In the genomic region with DNA sequence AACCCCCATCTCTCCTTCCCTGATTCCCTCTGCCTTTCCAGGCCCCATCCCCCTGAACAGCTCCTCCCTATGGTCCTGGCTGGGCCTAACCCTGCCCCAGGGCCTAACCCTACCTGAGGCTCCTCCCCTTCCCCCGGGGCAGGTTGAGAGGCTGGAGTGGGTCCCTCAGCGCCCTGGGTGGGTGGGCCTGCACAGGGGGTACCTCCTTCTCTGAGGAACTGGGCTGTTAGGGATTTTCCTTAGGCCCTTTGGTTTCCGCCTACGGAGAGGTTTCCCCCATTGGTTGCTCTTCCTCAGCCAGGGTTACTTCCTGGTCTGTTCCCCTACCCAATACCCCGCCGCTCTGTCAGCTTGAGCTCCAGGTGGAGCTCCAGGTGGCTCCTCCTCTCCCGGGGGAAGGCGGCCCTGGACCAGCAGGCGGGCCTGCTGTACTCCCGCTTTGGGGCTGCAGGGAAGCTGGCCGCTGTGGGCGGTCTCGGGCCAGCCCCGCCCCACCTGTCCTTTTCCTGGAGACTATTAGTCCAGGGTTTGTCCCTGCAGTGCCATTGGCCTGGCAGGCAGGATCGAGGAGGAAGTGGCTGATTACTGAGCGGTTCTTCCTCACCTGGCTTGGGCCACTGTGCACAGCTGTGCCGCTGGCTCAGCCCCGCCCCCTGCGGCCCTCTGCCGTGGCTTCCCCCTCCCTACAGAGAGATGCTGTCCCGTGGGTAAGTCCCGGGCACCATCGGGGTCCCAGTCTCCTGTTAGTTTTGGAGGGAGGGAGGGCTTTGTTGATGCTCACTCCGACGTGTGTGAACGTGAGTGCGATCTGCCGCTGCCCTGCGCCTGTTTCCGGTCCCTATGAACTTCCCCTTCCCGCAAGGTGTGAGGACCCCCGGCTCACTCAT, we compare ENCODE assay signal across 8 cellular contexts. TPM values are rescaled to one million over a fixed set of nuclear protein-coding genes. Genes with fewer than 3 reads are reported as not detected.
A peak's percentile ranks its signal among the peaks of the same experiment; 100 is the strongest.
DNase-seq lines count a peak whose midpoint lies in the region; FAIRE-seq and TF ChIP-seq lines count a peak whose summit lies in the region.

No MANE protein-coding gene starts in this region.

- peak overlapping the region; percentile 91 for H3K27ac ChIP-seq in OCI-LY1 (ENCODE audit: low read depth, low read length, poor library complexity, severe bottlenecking)
- peak overlapping the region; percentile 86 to 96 for H3K27ac ChIP-seq in liver (ENCODE audit: low read depth in 1 of 2, low read length in 2 of 2)
- H3K27ac ChIP-seq in testis, result peak overlapping the region; percentile 13 to 40

- DNase-seq in GM12891 (ENCODE audit: insufficient read length, low spot score) (no peak), HK-2 (ENCODE audit: unreplicated experiment) (peak; percentile 97), testis (peak; percentile 70), HTR-8/SVneo (ENCODE audit: insufficient read length, low spot score) (no peak), superior temporal gyrus (ENCODE audit: extremely low spot score) (no peak)

- intact Hi-C loops in testis (cut with DNase I; ENCODE audit: low total_unique reads), result loop anchor here (10.0 kb wide), 1 partner anchor 149 kb away; the partner anchor contains the start of gene C1R

- FAIRE-seq in GM12891 (lab: Jason Lieb, UNC) (peak; percentile 94), HTR-8/SVneo (lab: Jason Lieb, UNC) (no peak)

- peak overlapping the region; percentile 71 for H3K4me3 ChIP-seq in OCI-LY1 (ENCODE audit: low read depth, low read length, poor library complexity, severe bottlenecking)
- peak overlapping the region; percentile 56 to 69 (median 67) for H3K4me3 ChIP-seq in liver (ENCODE audit: low read depth in 1 of 3, low read length in 3 of 3)
- H3K4me3 ChIP-seq in testis, result peak overlapping the region in 1 of 2 donors; percentile 32

- no peaks in the 10 kb centered on the region for H3K79me2 ChIP-seq in OCI-LY1 (ENCODE audit: insufficient read depth, low read length)

- TF ChIP-seq CTCF in OCI-LY1 (IDR thresholded peaks at IDR 0.05; ENCODE audit: low read length) (no peak), brain (conservative IDR thresholded peaks at IDR 0.05) (no peak), liver (IDR thresholded peaks at IDR 0.05; ENCODE audit: low read depth, low read length, missing input control) (no peak), testis (IDR thresholded peaks at IDR 0.05) (no peak)

- H3K27ac Mint-ChIP-seq in brain, result peak overlapping the region; percentile 49 to 69 (median 53)

- no peak overlapping the region for H2AFZ ChIP-seq in OCI-LY1 (ENCODE audit: low read length)

- H3K4me2 ChIP-seq in OCI-LY1 (ENCODE audit: low read length), result peak overlapping the region; percentile 91

- peak overlapping the region; percentile 45 for H3K9ac ChIP-seq in OCI-LY1 (ENCODE audit: low read length)
- H3K9ac ChIP-seq in liver (ENCODE audit: low read depth in 1 of 2, low read length in 2 of 2), result peak overlapping the region; percentile 35 to 52

- peak overlapping the region; percentile 76 to 99 (median 97) for H3K4me3 Mint-ChIP-seq in brain

- no peaks in the 10 kb centered on the region for H3K9me3 ChIP-seq in OCI-LY1 (ENCODE audit: low read length)
- H3K9me3 ChIP-seq in liver (ENCODE audit: control insufficient read depth in 4 of 4, low read length in 3 of 4), result no peaks in the 10 kb centered on the region
- no peaks in the 10 kb centered on the region for H3K9me3 ChIP-seq in testis

- 10% methylated on average over 32 of the region's 32 CpGs for WGBS in liver
- 22 to 29% methylated on average over 12 to 32 of the region's 32 CpGs for WGBS in testis, 2 donors

- TF ChIP-seq POLR2A in GM12891 (IDR thresholded peaks at IDR 0.05; ENCODE audit: low read depth, low read length) (peak; percentile 40; the same call in 1 of the 2 replicates), testis (IDR thresholded peaks at IDR 0.05) (no peak)

- H3K9me2 ChIP-seq in OCI-LY1 (ENCODE audit: low read depth, low read length), result no peaks in the 10 kb centered on the region

- H3K9me3 Mint-ChIP-seq in brain, result no peaks in the 10 kb centered on the region

- no peaks in the 10 kb centered on the region for H4K20me1 ChIP-seq in OCI-LY1 (ENCODE audit: insufficient read depth, low read length)

- H3K36me3 Mint-ChIP-seq in brain, result peaks cover 7% of the 10 kb centered on the region

- peaks cover 5% of the 10 kb centered on the region for H3K27me3 Mint-ChIP-seq in brain

- peaks cover 47% of the 10 kb centered on the region for H3K4me1 ChIP-seq in OCI-LY1 (ENCODE audit: insufficient read depth, low read length, severe bottlenecking)
- peaks cover 10 to 43% (median 30%) of the 10 kb centered on the region in 4 donors for H3K4me1 ChIP-seq in liver (ENCODE audit: control insufficient read depth in 4 of 4, insufficient read depth in 4 of 4, low read length in 3 of 4)
- H3K4me1 ChIP-seq in testis, result peaks cover 28% of the 10 kb centered on the region

- peak; percentile 64 to 68 for TF ChIP-seq RAD21 in liver (IDR thresholded peaks at IDR 0.05)

- H3F3A ChIP-seq in OCI-LY1 (ENCODE audit: insufficient read depth, low read length), result no peaks in the 10 kb centered on the region

- peaks cover 51% of the 10 kb centered on the region for H3K4me1 Mint-ChIP-seq in brain

- no peaks in the 10 kb centered on the region for H3K36me3 ChIP-seq in OCI-LY1 (ENCODE audit: insufficient read depth, low read length)
- no peaks in the 10 kb centered on the region for H3K36me3 ChIP-seq in liver (ENCODE audit: control insufficient read depth in 4 of 4, insufficient read depth in 3 of 4, low read depth in 1 of 4, low read length in 3 of 4)
- H3K36me3 ChIP-seq in testis (ENCODE audit: low read depth, missing control alignments), result no peaks in the 10 kb centered on the region

- H3K27me3 ChIP-seq in OCI-LY1 (ENCODE audit: insufficient read depth, low read length), result no peaks in the 10 kb centered on the region
- H3K27me3 ChIP-seq in liver (ENCODE audit: control insufficient read depth in 4 of 4, insufficient read depth in 4 of 4, low read length in 3 of 4), result no peaks in the 10 kb centered on the region
- H3K27me3 ChIP-seq in testis, result no peaks in the 10 kb centered on the region

TF ChIP-seq in GM12891, 5 proteins besides CTCF, POLR2A, EP300 and RAD21:
- TF ChIP-seq POLR2AphosphoS5 (IDR thresholded peaks at IDR 0.05; ENCODE audit: low read depth, low read length) (peak; percentile 59), SPI1 (IDR thresholded peaks at IDR 0.05; ENCODE audit: low read depth, low read length) (peak; percentile 62), POU2F2 (IDR thresholded peaks at IDR 0.05; ENCODE audit: low read depth, low read length) (peak; percentile 78), PAX5 (IDR thresholded peaks at IDR 0.05; ENCODE audit: insufficient read depth, low read length, severe bottlenecking) (no peak), TAF1 (IDR thresholded peaks at IDR 0.05; ENCODE audit: low read depth, low read length) (no peak)

TF ChIP-seq in liver, 16 proteins besides CTCF, POLR2A, EP300 and RAD21 (continues in another document):
- peak in 1 of 2 donors; percentile 71 for TF ChIP-seq GABPA (IDR thresholded peaks at IDR 0.05 in 1 of 2, conservative IDR thresholded peaks at IDR 0.05 in 1 of 2)
- TF ChIP-seq TAF1 (conservative IDR thresholded peaks at IDR 0.05), result peak; percentile 92
- peak; percentile 59 to 78 for TF ChIP-seq RXRA (IDR thresholded peaks at IDR 0.05)
- TF ChIP-seq MAX (IDR thresholded peaks at IDR 0.05), result no peak
- peak; percentile 88 for TF ChIP-seq SP1 (IDR thresholded peaks at IDR 0.05)
- TF ChIP-seq YY1 (IDR thresholded peaks at IDR 0.05), result peak; percentile 86
- TF ChIP-seq ATF3 (IDR thresholded peaks at IDR 0.05), result no peak
- peak; percentile 40 for TF ChIP-seq FOXA2 (IDR thresholded peaks at IDR 0.05)
- TF ChIP-seq JUND (IDR thresholded peaks at IDR 0.05), result peak in 1 of 2 donors; percentile 15
- peak; percentile 63 to 81 for TF ChIP-seq EGR1 (IDR thresholded peaks at IDR 0.05; ENCODE audit: low read depth in 2 of 2)
- peak in 1 of 2 donors; percentile 65 for TF ChIP-seq HNF4A (conservative IDR thresholded peaks at IDR 0.05)
- no peak for TF ChIP-seq FOXA1 (IDR thresholded peaks at IDR 0.05)
- TF ChIP-seq HNF4G (IDR thresholded peaks at IDR 0.05), result no peak

RNA-seq across cellular contexts. Expression of gene C12orf57, which starts 2.5 kb away (rescaled TPM):
- 367 TPM for polyA plus RNA-seq in GM12891 (2012; ENCODE audit: low read depth, missing spikeins)
- 619 TPM for polyA plus RNA-seq in brain (ENCODE audit: insufficient read depth, low read depth, low replicate concordance)
- total RNA-seq in liver, result 10 to 100 TPM; 49.2 to 53.8 TPM
- polyA plus RNA-seq in liver, result 100 to 1,000 TPM in 1 of 2 donors, 10 to 100 TPM in 1; 77.7 to 193 TPM
- total RNA-seq in testis, result 100 to 1,000 TPM; 143 to 236 TPM
- polyA plus RNA-seq in testis (ENCODE audit: insufficient read depth, low read depth, low replicate concordance), result 141 TPM

RNA-seq across cellular contexts. Expression of gene RNU7-1, which starts 2.7 kb away (rescaled TPM):
- not detected for polyA plus RNA-seq in GM12891 (2012; ENCODE audit: low read depth, missing spikeins)
- polyA plus RNA-seq in brain (ENCODE audit: insufficient read depth, low read depth, low replicate concordance), result not detected
- total RNA-seq in liver, result not detected
- not detected for polyA plus RNA-seq in liver
- not detected for total RNA-seq in testis
- not detected for polyA plus RNA-seq in testis (ENCODE audit: insufficient read depth, low read depth, low replicate concordance)

RNA-seq across cellular contexts. Expression of gene PTPN6, which starts 4.9 kb away (rescaled TPM):
- 446 TPM for polyA plus RNA-seq in GM12891 (2012; ENCODE audit: low read depth, missing spikeins)
- polyA plus RNA-seq in brain (ENCODE audit: insufficient read depth, low read depth, low replicate concordance) (28.3 TPM), liver (10 to 100 TPM; 15.2 to 19.4 TPM), testis (ENCODE audit: insufficient read depth, low read depth, low replicate concordance) (19.1 TPM)
- total RNA-seq in liver (10 to 100 TPM; 19.7 to 41.0 TPM), testis (1 to 10 TPM; 3.7 to 9.1 TPM)

RNA-seq across cellular contexts. Expression of gene ATN1, which starts 18.5 kb away (rescaled TPM):
- 27.4 TPM for polyA plus RNA-seq in GM12891 (2012; ENCODE audit: low read depth, missing spikeins)
- polyA plus RNA-seq in brain (ENCODE audit: insufficient read depth, low read depth, low replicate concordance), result 221 TPM
- total RNA-seq in liver, result 10 to 100 TPM in 1 of 2 donors, 1 to 10 TPM in 1; 3.6 to 10.2 TPM
- polyA plus RNA-seq in liver, result 10 to 100 TPM in 1 of 2 donors, 1 to 10 TPM in 1; 5.6 to 12.6 TPM
- 10 to 100 TPM; 63.4 to 73.2 TPM for total RNA-seq in testis
- 40.5 TPM for polyA plus RNA-seq in testis (ENCODE audit: insufficient read depth, low read depth, low replicate concordance)

RNA-seq across cellular contexts. Expression of gene PHB2, which starts 24.2 kb away (rescaled TPM):
- polyA plus RNA-seq in GM12891 (2012; ENCODE audit: low read depth, missing spikeins), result 357 TPM
- 266 TPM for polyA plus RNA-seq in brain (ENCODE audit: insufficient read depth, low read depth, low replicate concordance)
- total RNA-seq in liver, result 10 to 100 TPM; 82.7 to 99.1 TPM
- polyA plus RNA-seq in liver, result 100 to 1,000 TPM; 107 to 133 TPM
- total RNA-seq in testis, result 100 to 1,000 TPM; 118 to 153 TPM
- 97.3 TPM for polyA plus RNA-seq in testis (ENCODE audit: insufficient read depth, low read depth, low replicate concordance)

Comparison
In these comparisons a context has a peak if more than half of its experiments do, and no peak if none do; other contexts are left out.
1. DNase-seq: peak in HK-2 (single experiment) and testis (single experiment); none in GM12891 (single experiment), HTR-8/SVneo (single experiment) and superior temporal gyrus (single experiment).
2. H3K27ac ChIP-seq: peak in every context shown above with its lines; median percentile 91 in OCI-LY1; 91 in liver; 26 in testis.